ENCODE assay signal across 1 cellular context in the genomic region with DNA sequence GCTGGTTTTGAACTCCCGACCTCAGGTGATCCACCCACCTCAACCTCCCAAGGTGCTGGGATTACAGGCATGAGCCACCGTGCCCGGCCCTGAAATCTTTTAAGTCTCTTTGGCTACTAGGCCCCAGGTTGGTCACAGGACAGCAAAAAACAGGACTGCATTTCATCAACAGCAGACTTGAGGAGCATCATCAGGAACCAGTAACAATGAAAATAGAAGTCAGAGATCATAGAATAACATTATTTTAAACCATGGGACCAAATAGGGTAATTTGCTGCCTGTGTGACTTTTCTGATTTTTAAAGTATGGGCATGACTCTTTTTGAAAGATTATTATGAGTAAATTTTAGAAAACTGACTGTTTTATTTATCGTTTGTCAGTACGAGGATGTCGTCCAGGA.
TF ChIP-seq lines count a peak whose summit lies in the region.

No MANE protein-coding gene starts in this region.

TF ChIP-seq in HepG2, 621 proteins besides CTCF, POLR2A, EP300 and RAD21:
- TF ChIP-seq, protein P1, sequence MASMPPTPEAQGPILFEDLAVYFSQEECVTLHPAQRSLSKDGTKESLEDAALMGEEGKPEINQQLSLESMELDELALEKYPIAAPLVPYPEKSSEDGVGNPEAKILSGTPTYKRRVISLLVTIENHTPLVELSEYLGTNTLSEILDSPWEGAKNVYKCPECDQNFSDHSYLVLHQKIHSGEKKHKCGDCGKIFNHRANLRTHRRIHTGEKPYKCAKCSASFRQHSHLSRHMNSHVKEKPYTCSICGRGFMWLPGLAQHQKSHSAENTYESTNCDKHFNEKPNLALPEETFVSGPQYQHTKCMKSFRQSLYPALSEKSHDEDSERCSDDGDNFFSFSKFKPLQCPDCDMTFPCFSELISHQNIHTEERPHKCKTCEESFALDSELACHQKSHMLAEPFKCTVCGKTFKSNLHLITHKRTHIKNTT (CRISPR knock-in tag; IDR thresholded peaks at IDR 0.05), result no peak
- TF ChIP-seq ZNF430 (CRISPR knock-in tag; IDR thresholded peaks at IDR 0.05) (no peak), ZNF335 (CRISPR knock-in tag; IDR thresholded peaks at IDR 0.05) (no peak), MBNL3 (CRISPR knock-in tag; conservative IDR thresholded peaks at IDR 0.05) (no peak), MAF1 (CRISPR knock-in tag; IDR thresholded peaks at IDR 0.05; ENCODE audit: borderline replicate concordance) (no peak), NCOA1 (CRISPR knock-in tag; IDR thresholded peaks at IDR 0.05) (no peak), KLF16 (CRISPR knock-in tag; IDR thresholded peaks at IDR 0.05) (no peak)
- TF ChIP-seq, protein P2, sequence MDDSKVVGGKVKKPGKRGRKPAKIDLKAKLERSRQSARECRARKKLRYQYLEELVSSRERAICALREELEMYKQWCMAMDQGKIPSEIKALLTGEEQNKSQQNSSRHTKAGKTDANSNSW (CRISPR knock-in tag; IDR thresholded peaks at IDR 0.05; ENCODE audit: borderline replicate concordance), result no peak
